Comparison of ENCODE assay signal across 13 cellular contexts in the genomic region with DNA sequence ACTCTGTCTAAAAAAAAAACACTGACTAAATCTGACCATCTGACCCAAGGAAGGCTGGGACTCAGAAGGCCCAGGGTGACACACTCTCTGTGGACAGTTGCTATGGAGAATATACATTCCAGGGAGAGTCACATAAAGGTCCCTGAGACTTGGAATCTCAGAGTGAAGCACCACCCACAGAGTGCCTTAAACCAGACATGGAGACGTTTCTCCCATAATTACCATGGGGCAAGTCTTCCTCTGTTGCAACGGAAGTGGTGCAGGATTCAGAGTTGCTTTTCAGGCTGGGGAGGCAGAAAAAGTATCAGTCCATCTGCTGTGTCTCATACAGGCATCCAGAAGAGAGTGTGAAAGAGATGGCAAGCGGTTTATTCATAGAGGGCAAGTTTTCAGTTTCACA. TPM values are rescaled to one million over a fixed set of nuclear protein-coding genes. Genes with fewer than 3 reads are reported as not detected.
DNase-seq lines count a peak whose midpoint lies in the region; ATAC-seq and TF ChIP-seq lines count a peak whose summit lies in the region.
"Had no signal": no experiment of that assay in that cellular context is flagged by ENCODE, and none has a peak within 500 bp of the region (broad histone marks: within the 10 kb centered on the region; RNA-seq: fewer than 3 reads in every experiment).

No MANE protein-coding gene starts in this region.

- DNase-seq in activated CD4-positive, alpha-beta T cell treated with anti-CD3 and anti-CD28 coated beads for 36 hours = no peak
- no peak for DNase-seq in activated CD4-positive, alpha-beta T cell treated with anti-CD3 and anti-CD28 coated beads, Interleukin-2, amount 50 U/mL, for 4 hours
- DNase-seq in LHCN-M2 (ENCODE audit: low read depth) = peak; percentile 63
- DNase-seq in fibroblast of lung (ENCODE audit: low read depth in 2 of 2) = peak; percentile 1 to 70
- peak; percentile 66 for DNase-seq in stromal cell of bone marrow (ENCODE audit: low read depth)
- no peak for DNase-seq in AG08396 (ENCODE audit: low spot score)
- no peak for DNase-seq in COR-L47 (lab: John Stamatoyannopoulos, UW)
- DNase-seq: 8988T; activated CD4-positive, alpha-beta T cell treated with anti-CD3 and anti-CD28 coated beads, Interleukin-2, amount 10 ng/mL, durations not matched to agents 24 days and 14 days; GDM1 had no signal

- H2AFZ ChIP-seq in fibroblast of lung (ENCODE audit: low read length) = peak overlapping the region; percentile 34

- no peak overlapping the region for H3K27ac Mint-ChIP-seq in activated CD4-positive, alpha-beta T cell treated with anti-CD3 and anti-CD28 coated beads for 36 hours
- H3K27ac Mint-ChIP-seq: activated CD4-positive, alpha-beta T cell treated with anti-CD3 and anti-CD28 coated beads, Interleukin-2, amount 10 ng/mL, durations not matched to agents 24 days and 14 days; activated naive CD4-positive, alpha-beta T cell treated with anti-CD3 and anti-CD28 coated beads, Interleukin-2, amount 50 U/mL, for 24 hours; stimulated activated naive CD8-positive, alpha-beta T cell treated with anti-CD3 and anti-CD28 coated beads, Interleukin-15, Interleukin-2, amounts not matched to agents 100 ng/mL and 50 ng/mL, for 24 hours had no signal

- no peaks in the 10 kb centered on the region for H3K79me2 ChIP-seq in fibroblast of lung (ENCODE audit: control insufficient read depth, insufficient read depth, low read length)

- H4K20me1 ChIP-seq in fibroblast of lung (ENCODE audit: control insufficient read depth, extremely low read depth, insufficient read depth, low read length) = no peaks in the 10 kb centered on the region

- H3K4me3 Mint-ChIP-seq in activated CD4-positive, alpha-beta T cell treated with anti-CD3 and anti-CD28 coated beads for 36 hours = no peak overlapping the region
- H3K4me3 Mint-ChIP-seq: activated CD4-positive, alpha-beta T cell treated with anti-CD3 and anti-CD28 coated beads, Interleukin-2, amount 10 ng/mL, durations not matched to agents 24 days and 14 days; activated naive CD4-positive, alpha-beta T cell treated with anti-CD3 and anti-CD28 coated beads, Interleukin-2, amount 50 U/mL, for 24 hours; stimulated activated naive CD8-positive, alpha-beta T cell treated with anti-CD3 and anti-CD28 coated beads, Interleukin-15, Interleukin-2, amounts not matched to agents 100 ng/mL and 50 ng/mL, for 24 hours had no signal

- H3K9me3 Mint-ChIP-seq in activated CD4-positive, alpha-beta T cell treated with anti-CD3 and anti-CD28 coated beads for 36 hours (ENCODE audit: low read depth) = no peaks in the 10 kb centered on the region
- H3K9me3 Mint-ChIP-seq: activated CD4-positive, alpha-beta T cell treated with anti-CD3 and anti-CD28 coated beads, Interleukin-2, amount 10 ng/mL, durations not matched to agents 24 days and 14 days; activated naive CD4-positive, alpha-beta T cell treated with anti-CD3 and anti-CD28 coated beads, Interleukin-2, amount 50 U/mL, for 24 hours; stimulated activated naive CD8-positive, alpha-beta T cell treated with anti-CD3 and anti-CD28 coated beads, Interleukin-15, Interleukin-2, amounts not matched to agents 100 ng/mL and 50 ng/mL, for 24 hours had no signal

- peak overlapping the region; percentile 23 for H3K4me2 ChIP-seq in fibroblast of lung (ENCODE audit: extremely low read depth, insufficient read depth, low read length)

- H3K27me3 Mint-ChIP-seq in activated CD4-positive, alpha-beta T cell treated with anti-CD3 and anti-CD28 coated beads for 36 hours = peaks cover 6% of the 10 kb centered on the region

- no peaks in the 10 kb centered on the region for H3K27me3 ChIP-seq in fibroblast of lung (ENCODE audit: control insufficient read depth, insufficient read depth, low read length)

- H3K9ac ChIP-seq in fibroblast of lung (ENCODE audit: insufficient read depth, low read length) = no peak overlapping the region

- CTCF ChIA-PET in activated CD4-positive, alpha-beta T cell treated with anti-CD3 and anti-CD28 coated beads for 36 hours (lab: Charles Lee) = interaction anchor here (0.6 to 2.0 kb wide), 12 partner anchors 9 to 221 kb away, joined by 3 to 9 read pairs (median 3); no protein-coding TSS in a partner anchor

- peaks cover 9% of the 10 kb centered on the region for H3K4me1 Mint-ChIP-seq in activated CD4-positive, alpha-beta T cell treated with anti-CD3 and anti-CD28 coated beads for 36 hours
- H3K4me1 Mint-ChIP-seq: activated naive CD4-positive, alpha-beta T cell treated with anti-CD3 and anti-CD28 coated beads, Interleukin-2, amount 50 U/mL, for 24 hours had no signal

- H3K4me3 ChIP-seq in fibroblast of lung (replicated peaks in 1 of 4; ENCODE audit: control extremely low read depth in 1 of 4, insufficient read depth in 1 of 4, low read depth in 3 of 4, low read length in 4 of 4) = no peak overlapping the region

- no peaks in the 10 kb centered on the region for H3K9me3 ChIP-seq in fibroblast of lung (ENCODE audit: control insufficient read depth, insufficient read depth, low read depth, low read length)

- H3K27ac ChIP-seq in fibroblast of lung (ENCODE audit: insufficient read depth, low read length) = peak overlapping the region; percentile 62

- H3K36me3 Mint-ChIP-seq in activated CD4-positive, alpha-beta T cell treated with anti-CD3 and anti-CD28 coated beads for 36 hours (ENCODE audit: low read depth) = no peaks in the 10 kb centered on the region
- H3K36me3 Mint-ChIP-seq: activated naive CD4-positive, alpha-beta T cell treated with anti-CD3 and anti-CD28 coated beads, Interleukin-2, amount 50 U/mL, for 24 hours had no signal

- intact Hi-C loops in activated CD4-positive, alpha-beta T cell treated with anti-CD3 and anti-CD28 coated beads for 36 hours (cut with DNase I, micrococcal nuclease) = loop anchor here (2.0 to 5.0 kb wide), 3 partner anchors 30 to 208 kb away; no protein-coding TSS in a partner anchor

- peaks cover 3% of the 10 kb centered on the region for H3K4me1 ChIP-seq in fibroblast of lung (ENCODE audit: control insufficient read depth, extremely low read depth, insufficient read depth, low read length)

- H3K36me3 ChIP-seq in fibroblast of lung (ENCODE audit: control insufficient read depth, insufficient read depth, low read length) = no peaks in the 10 kb centered on the region

- no peak for TF ChIP-seq CTCF in fibroblast of lung (conservative IDR thresholded peaks at IDR 0.05 in 1 of 2, IDR thresholded peaks at IDR 0.05 in 1 of 2; ENCODE audit: low read depth in 1 of 2, low read length in 2 of 2)

- peak; percentile 35 for ATAC-seq in activated CD4-positive, alpha-beta T cell treated with anti-CD3 and anti-CD28 coated beads for 36 hours
- ATAC-seq in HG03460 (IDR thresholded peaks at IDR 0.05; ENCODE audit: unreplicated experiment) = no peak

- POLR2A ChIA-PET in activated CD4-positive, alpha-beta T cell treated with anti-CD3 and anti-CD28 coated beads for 36 hours (lab: Charles Lee) = no interaction called here

RNA-seq across cellular contexts. Expression of gene SLN, which starts 58.7 kb away (rescaled TPM):
- not detected for total RNA-seq in activated CD4-positive, alpha-beta T cell treated with anti-CD3 and anti-CD28 coated beads for 36 hours
- not detected in 2 replicates for total RNA-seq in LHCN-M2 (2014; rRNA removed)
- not detected for polyA plus RNA-seq in LHCN-M2 (2012)
- not detected in 2 replicates for total RNA-seq in fibroblast of lung
- not detected in 2 replicates for polyA plus RNA-seq in fibroblast of lung
- not detected in 2 replicates for polyA plus RNA-seq in fibroblast of lung (2012)
- not detected in 2 replicates for polyA minus RNA-seq in fibroblast of lung (ENCODE audit: low replicate concordance)
- total RNA-seq: activated CD4-positive, alpha-beta T cell treated with anti-CD3 and anti-CD28 coated beads, Interleukin-2, amount 10 ng/mL, durations not matched to agents 24 days and 14 days had no signal

Comparison
In these comparisons a context has a peak if more than half of its experiments do, and no peak if none do; other contexts are left out.
1. DNase-seq: peak in LHCN-M2 (single experiment), fibroblast of lung (2 of 2) and stromal cell of bone marrow (single experiment); none in activated CD4-positive, alpha-beta T cell treated with anti-CD3 and anti-CD28 coated beads for 36 hours (single experiment), activated CD4-positive, alpha-beta T cell treated with anti-CD3 and anti-CD28 coated beads, Interleukin-2, amount 50 U/mL, for 4 hours (0 of 2), AG08396 (single experiment) and COR-L47 (single experiment).